22 cellular contexts compared by ENCODE assay signal in the genomic region with DNA sequence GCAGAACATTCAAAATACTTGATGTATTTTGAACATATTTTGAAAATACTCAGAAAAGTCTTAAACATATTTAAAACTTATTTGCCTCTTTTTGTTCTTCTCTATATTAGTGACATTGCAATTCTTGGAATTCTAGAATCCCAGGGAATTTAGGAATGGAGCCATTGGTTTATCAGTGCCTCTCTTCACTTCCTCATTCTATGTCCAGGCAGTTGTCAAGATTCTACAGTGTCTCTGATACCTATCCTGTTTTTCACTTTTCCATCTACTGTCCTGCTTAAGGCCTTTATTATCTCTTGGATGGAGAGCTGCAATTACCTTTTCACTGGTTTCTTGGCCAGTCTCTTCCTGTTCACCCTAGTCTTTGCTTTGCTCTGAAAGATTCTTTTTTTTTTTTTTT.
A peak's percentile ranks its signal among the peaks of the same experiment; 100 is the strongest.
DNase-seq lines count a peak whose midpoint lies in the region; ATAC-seq, FAIRE-seq and TF ChIP-seq lines count a peak whose summit lies in the region.
"Had no signal": no experiment of that assay in that cellular context is flagged by ENCODE, and none has a peak within 500 bp of the region (broad histone marks: within the 10 kb centered on the region; RNA-seq: fewer than 3 reads in every experiment).

No MANE protein-coding gene starts in this region.

- no peak for TF ChIP-seq POLR2A in GM12891 (IDR thresholded peaks at IDR 0.05; ENCODE audit: low read depth, low read length)
- TF ChIP-seq POLR2A in ovary (IDR thresholded peaks at IDR 0.05) = no peak

- no peak overlapping the region for H3K4me3 Mint-ChIP-seq in central memory CD8-positive, alpha-beta T cell

- DNase-seq in GM12891 (ENCODE audit: insufficient read length, low spot score) (no peak), left ventricle myocardium superior (no peak), psoas muscle (no peak), ovary (no peak), NCI-H1930 (lab: John Stamatoyannopoulos, UW) (no peak)
- DNase-seq in central memory CD8-positive, alpha-beta T cell (ENCODE audit: low spot score in 2 of 2) = no peak
- DNase-seq in activated CD4-positive, CD25-positive, alpha-beta regulatory T cell treated with anti-CD3 and anti-CD28 coated beads, Interleukin-2, amount 50 U/mL, for 72 hours = no peak
- DNase-seq: BE2C, GOT3, HCEC 1CT, KBM-7, NCI-H1105, NCI-H146, NCI-H2081 treated with DMSO at 0.1 percent for 48 hours, NCI-H526, PC-3, SHP77 treated with DMSO at 0.1 percent for 48 hours had no signal

- H3K9me3 ChIP-seq in psoas muscle (no peaks in the 10 kb centered on the region), ovary (no peaks in the 10 kb centered on the region)
- H3K9me3 ChIP-seq: BE2C had no signal

- H3K27me3 Mint-ChIP-seq in central memory CD8-positive, alpha-beta T cell = no peaks in the 10 kb centered on the region

- H3K27ac ChIP-seq in psoas muscle = peak overlapping the region; percentile 62
- H3K27ac ChIP-seq in ovary = no peak overlapping the region
- H3K27ac ChIP-seq: HL-60, SK-N-MC had no signal

- H3K4me3 ChIP-seq in psoas muscle (no peak overlapping the region), ovary (no peak overlapping the region)
- H3K4me3 ChIP-seq: GM12878, SK-N-MC had no signal

- H3K9me3 Mint-ChIP-seq in central memory CD8-positive, alpha-beta T cell = no peaks in the 10 kb centered on the region

- FAIRE-seq in GM12891 (lab: Jason Lieb, UNC) = no peak
- FAIRE-seq: GM12878, HepG2 had no signal

- H3K27me3 ChIP-seq in psoas muscle (ENCODE audit: insufficient read depth in 3 of 3, low read length in 2 of 3) (no peaks in the 10 kb centered on the region), ovary (no peaks in the 10 kb centered on the region)
- H3K27me3 ChIP-seq: BE2C had no signal

- no peak for TF ChIP-seq CTCF in psoas muscle (IDR thresholded peaks at IDR 0.05)
- no peak for TF ChIP-seq CTCF in ovary (IDR thresholded peaks at IDR 0.05)

- H3K27ac Mint-ChIP-seq in central memory CD8-positive, alpha-beta T cell (ENCODE audit: low read depth) = peak overlapping the region; percentile 2

- H3K36me3 ChIP-seq in psoas muscle (ENCODE audit: insufficient read depth in 1 of 2, low read depth in 1 of 2) (no peaks in the 10 kb centered on the region), ovary (no peaks in the 10 kb centered on the region)

- no peak for ATAC-seq in central memory CD8-positive, alpha-beta T cell (replicated peaks; ENCODE audit: extremely low read depth, poor library complexity, severe bottlenecking)
- peak; percentile 14 for ATAC-seq in left ventricle myocardium superior
- no peak for ATAC-seq in psoas muscle
- ATAC-seq in GM21367 (IDR thresholded peaks at IDR 0.05; ENCODE audit: unreplicated experiment) = no peak
- ATAC-seq: GM12878, HepG2, PC-3 had no signal

- H3K4me1 ChIP-seq in psoas muscle = peaks cover 17% of the 10 kb centered on the region
- H3K4me1 ChIP-seq in ovary (ENCODE audit: insufficient read depth) = peaks cover 2% of the 10 kb centered on the region
- H3K4me1 ChIP-seq: BE2C had no signal

- peaks cover 9% of the 10 kb centered on the region for H3K36me3 Mint-ChIP-seq in central memory CD8-positive, alpha-beta T cell (ENCODE audit: insufficient read depth)

- no peaks in the 10 kb centered on the region for H3K4me1 Mint-ChIP-seq in central memory CD8-positive, alpha-beta T cell

- intact Hi-C loops in left ventricle myocardium superior (cut with micrococcal nuclease) = no loop called here
- intact Hi-C loops in psoas muscle (cut with DNase I) = loop anchor here in 1 of 2 donors (10.0 kb wide), 1 partner anchor 169 kb away; no protein-coding TSS in a partner anchor
- intact Hi-C loops in ovary (cut with DNase I) = no loop called here

- TF ChIP-seq EP300 in ovary (IDR thresholded peaks at IDR 0.05) = no peak

TF ChIP-seq in GM12891, 5 proteins besides CTCF, POLR2A, EP300 and RAD21:
- no peak for TF ChIP-seq POU2F2 (IDR thresholded peaks at IDR 0.05; ENCODE audit: low read depth, low read length)
- TF ChIP-seq SPI1 (IDR thresholded peaks at IDR 0.05; ENCODE audit: low read depth, low read length) = peak; percentile 68
